1 cellular context compared by ENCODE assay signal in genomic region chr11:66616379-66617147, GRCh38.
TF ChIP-seq lines count a peak whose summit lies in the region.

Gene RBM14 (plus strand): TSS chr11:66616630. CDS start chr11:66616721, 91 bp downstream.

TF ChIP-seq in K562, 482 proteins besides CTCF, POLR2A, EP300 and RAD21 (continued from another document and continues in another):
- TF ChIP-seq ZBTB11 (CRISPR knock-in tag; IDR thresholded peaks at IDR 0.05) (peak in 2 of 3 experiments; percentile 14 to 84; a peak in 2 of 6 replicates), DEAF1 (CRISPR knock-in tag; IDR thresholded peaks at IDR 0.05) (no peak), U2AF1 (optimal IDR thresholded peaks at IDR 0.05; ENCODE audit: low read depth, low read length) (no peak), E4F1 (CRISPR knock-in tag; IDR thresholded peaks at IDR 0.05; ENCODE audit: borderline replicate concordance) (0 out of 2 replicates have a peak, but pooled peaks have one; percentile 33), POLR2H (tag; IDR thresholded peaks at IDR 0.05; ENCODE audit: low read depth) (peak; percentile 96), CHD4 (IDR thresholded peaks at IDR 0.05; ENCODE audit: insufficient read depth, insufficient replicate concordance, low read depth, low read length, poor library complexity, severe bottlenecking) (no peak), GTF2F1 (IDR thresholded peaks at IDR 0.05; ENCODE audit: low read depth, low read length) (no peak), SOX6 (IDR thresholded peaks at IDR 0.05) (peak; percentile 46; the same call in 1 of the 2 replicates), NCOR1 (IDR thresholded peaks at IDR 0.05) (peak; percentile 59), ZNF740 (CRISPR knock-in tag; IDR thresholded peaks at IDR 0.05) (peak; percentile 81), ZNF740 (tag; IDR thresholded peaks at IDR 0.05) (no peak), MLLT1 (IDR thresholded peaks at IDR 0.05) (peak in 1 of 2 experiments; percentile 89; a peak in 2 of 4 replicates), ZNF639 (CRISPR knock-in tag; conservative IDR thresholded peaks at IDR 0.05 in 1 of 2, IDR thresholded peaks at IDR 0.05 in 1 of 2) (peak in 1 of 2 experiments; percentile 74; a peak in 2 of 4 replicates), ARID2 (IDR thresholded peaks at IDR 0.05) (no peak), PML (IDR thresholded peaks at IDR 0.05; ENCODE audit: low read length) (peak; percentile 96), KAT7 (CRISPR knock-in tag; IDR thresholded peaks at IDR 0.05; ENCODE audit: borderline replicate concordance) (peak; percentile 94; the same call in 1 of the 2 replicates), NFIC (IDR thresholded peaks at IDR 0.05) (peak; percentile 64; the same call in 1 of the 2 replicates), ATF3 (IDR thresholded peaks at IDR 0.05) (peak; percentile 32), ATF3 (CRISPR knock-in tag; conservative IDR thresholded peaks at IDR 0.05) (0 out of 2 replicates have a peak, but pooled peaks have one; percentile 10), FOXP1 (CRISPR knock-in tag; IDR thresholded peaks at IDR 0.05) (peak; percentile 85; the same call in 1 of the 2 replicates), NUFIP1 (IDR thresholded peaks at IDR 0.05; ENCODE audit: partially characterized antibody) (no peak), TAF9B (IDR thresholded peaks at IDR 0.05; ENCODE audit: partially characterized antibody) (peak; percentile 97), ZNF609 (CRISPR knock-in tag; IDR thresholded peaks at IDR 0.05; ENCODE audit: borderline replicate concordance) (peak; percentile 37; the same call in 1 of the 2 replicates), CREB3 (tag; conservative IDR thresholded peaks at IDR 0.05; ENCODE audit: low read depth) (peak; percentile 93), TAF1 (IDR thresholded peaks at IDR 0.05; ENCODE audit: control insufficient read depth, extremely low read depth, insufficient read depth, low read length, severe bottlenecking) (peak; percentile 98), CBX8 (IDR thresholded peaks at IDR 0.05; ENCODE audit: borderline replicate concordance, extremely low read depth, low read depth, low read length, poor library complexity, severe bottlenecking) (no peak), ZSCAN29 (IDR thresholded peaks at IDR 0.05) (no peak), ZNF644 (tag; IDR thresholded peaks at IDR 0.05; ENCODE audit: low read depth) (peak; percentile 91), ZNF311 (CRISPR knock-in tag; IDR thresholded peaks at IDR 0.05) (peak; percentile 69; the same call in 1 of the 2 replicates), RB1 (IDR thresholded peaks at IDR 0.05; ENCODE audit: low read depth) (peak; percentile 26; the same call in 1 of the 2 replicates), ZNF583 (CRISPR knock-in tag; IDR thresholded peaks at IDR 0.05) (peak; percentile 82; the same call in 1 of the 2 replicates), ZBTB1 (CRISPR knock-in tag; IDR thresholded peaks at IDR 0.05; ENCODE audit: borderline replicate concordance, low read depth) (0 out of 2 replicates have a peak, but pooled peaks have one; percentile 54), MBD2 (IDR thresholded peaks at IDR 0.05; ENCODE audit: borderline replicate concordance, low read depth) (peak; percentile 98), HSF4 (CRISPR knock-in tag; IDR thresholded peaks at IDR 0.05; ENCODE audit: borderline replicate concordance) (no peak), HMG20B (CRISPR knock-in tag; IDR thresholded peaks at IDR 0.05) (0 out of 2 replicates have a peak, but pooled peaks have one; percentile 62), ZNF589 (CRISPR knock-in tag; IDR thresholded peaks at IDR 0.05; ENCODE audit: low read depth) (peak; percentile 90), ZNF511 (CRISPR knock-in tag; IDR thresholded peaks at IDR 0.05) (peak; percentile 92), HDAC8 (tag; IDR thresholded peaks at IDR 0.05) (peak; percentile 78)
